Comparison of ENCODE assay signal across 14 cellular contexts in the genomic region with DNA sequence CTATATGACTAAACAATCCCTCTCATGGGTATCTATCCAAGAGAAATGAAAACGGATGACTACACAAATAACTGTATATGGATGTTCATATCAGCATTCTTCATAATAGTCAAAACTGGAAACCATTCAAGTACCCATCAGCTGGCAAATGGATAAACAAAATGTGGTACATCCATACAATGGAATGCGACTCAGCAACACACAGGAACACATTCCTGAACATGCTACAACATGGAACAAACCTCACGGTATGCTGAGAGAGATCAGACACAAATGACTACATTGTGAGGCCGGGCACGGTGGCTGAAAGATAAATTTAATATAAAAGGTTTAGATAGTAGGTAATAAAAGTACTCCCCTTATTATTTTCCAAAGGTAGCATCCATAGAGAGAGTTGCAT.
"Had no signal": no experiment of that assay in that cellular context is flagged by ENCODE, and none has a peak within 500 bp of the region (broad histone marks: within the 10 kb centered on the region; RNA-seq: fewer than 3 reads in every experiment).

No MANE protein-coding gene starts in this region.

- DNase-seq: activated CD8-positive, alpha-beta memory T cell treated with anti-CD3 and anti-CD28 coated beads, Interleukin-2, amount 50 U/mL, for 4 hours; activated effector memory CD4-positive, alpha-beta T cell treated with anti-CD3 and anti-CD28 coated beads, Interleukin-2, amount 50 U/mL, for 16 hours; amniotic stem cell; cerebellar nuclear complex; effector memory CD8-positive, alpha-beta T cell; erythroblast; hippocampal formation; kidney glomerular epithelial cell; substantia nigra; transverse colon had no signal

- H3K27me3 Mint-ChIP-seq: brain; dendritic cell treated with granulocyte-macrophage colony-stimulating factor and Interleukin-4, amounts not matched to agents 40 ng/mL and 50 ng/mL, for 4 days; effector memory CD8-positive, alpha-beta T cell had no signal

- H3K4me3 ChIP-seq: skin epidermis, transverse colon had no signal

- H3K9me3 ChIP-seq: transverse colon had no signal

- H3K4me1 Mint-ChIP-seq: brain had no signal

- ATAC-seq: WTC11 had no signal

- H3K36me3 Mint-ChIP-seq: WTC11 had no signal

- H3K4me1 ChIP-seq: transverse colon had no signal

- H3K27ac ChIP-seq: transverse colon had no signal

- H3K27ac Mint-ChIP-seq: brain; dendritic cell treated with granulocyte-macrophage colony-stimulating factor and Interleukin-4, amounts not matched to agents 40 ng/mL and 50 ng/mL, for 4 days; WTC11 had no signal

- H3K4me3 Mint-ChIP-seq: brain; dendritic cell treated with granulocyte-macrophage colony-stimulating factor and Interleukin-4, amounts not matched to agents 40 ng/mL and 50 ng/mL, for 4 days; effector memory CD8-positive, alpha-beta T cell; WTC11 had no signal

- H3K9me3 Mint-ChIP-seq: brain; dendritic cell treated with granulocyte-macrophage colony-stimulating factor and Interleukin-4, amounts not matched to agents 40 ng/mL and 50 ng/mL, for 4 days; effector memory CD8-positive, alpha-beta T cell; WTC11 had no signal

- H3K27me3 ChIP-seq: transverse colon had no signal

- H3K36me3 ChIP-seq: transverse colon had no signal
